13 cellular contexts compared by ENCODE assay signal in the genomic region with DNA sequence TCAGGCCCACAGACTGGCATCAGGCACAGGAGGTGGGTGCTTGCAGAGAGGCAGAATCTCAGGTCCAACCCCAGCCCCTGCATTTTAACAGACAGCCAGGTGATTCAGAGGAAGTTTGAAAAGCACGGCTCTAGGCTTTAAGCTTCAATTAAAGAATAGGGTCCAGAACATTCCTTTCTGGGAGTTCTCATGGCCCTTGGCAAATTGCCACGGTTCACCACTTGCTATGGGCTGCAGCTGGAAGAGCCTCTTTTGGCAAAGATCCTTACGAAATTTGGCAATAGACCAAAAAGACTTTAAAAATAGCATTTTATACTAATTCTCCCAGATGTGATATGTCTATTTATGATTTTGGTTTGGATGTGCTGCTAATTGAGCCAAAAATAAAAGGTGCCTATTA.
DNase-seq lines count a peak whose midpoint lies in the region; TF ChIP-seq lines count a peak whose summit lies in the region.
"Had no signal": no experiment of that assay in that cellular context is flagged by ENCODE, and none has a peak within 500 bp of the region (broad histone marks: within the 10 kb centered on the region; RNA-seq: fewer than 3 reads in every experiment).

No MANE protein-coding gene starts in this region.

- no peak for TF ChIP-seq POLR2A in thyroid gland (IDR thresholded peaks at IDR 0.05)

- H3K4me1 Mint-ChIP-seq in HFFc6 (ENCODE audit: low read depth): peaks cover 11% of the 10 kb centered on the region
- H3K4me1 Mint-ChIP-seq: activated CD4-positive, alpha-beta T cell treated with anti-CD3 and anti-CD28 coated beads for 36 hours had no signal

- H3K9me3 ChIP-seq in hepatocyte (ENCODE audit: low read depth) (no peaks in the 10 kb centered on the region), thyroid gland (no peaks in the 10 kb centered on the region)

- 23% methylated on average over 3 of the region's 3 CpGs for WGBS in hepatocyte (ENCODE audit: low lambda C conversion rate, missing lambda C conversion rate)
- 4 to 5% methylated on average over 3 of the region's 3 CpGs for WGBS in thyroid gland, 2 donors

- H3K27ac Mint-ChIP-seq in HFFc6: no peak overlapping the region
- H3K27ac Mint-ChIP-seq: activated CD4-positive, alpha-beta T cell treated with anti-CD3 and anti-CD28 coated beads for 36 hours had no signal

- H3K4me1 ChIP-seq in hepatocyte (ENCODE audit: insufficient read depth) (peaks cover 3% of the 10 kb centered on the region), thyroid gland (no peaks in the 10 kb centered on the region)

- H3K27ac ChIP-seq in hepatocyte: no peak overlapping the region
- no peak overlapping the region for H3K27ac ChIP-seq in thyroid gland
- H3K27ac ChIP-seq: SK-N-MC had no signal

- no peaks in the 10 kb centered on the region for H3K9me3 Mint-ChIP-seq in HFFc6
- H3K9me3 Mint-ChIP-seq: neural crest cell had no signal

- H3K4me2 ChIP-seq in hepatocyte: no peak overlapping the region

- H3K27me3 ChIP-seq in hepatocyte (no peaks in the 10 kb centered on the region), thyroid gland (no peaks in the 10 kb centered on the region)

- intact Hi-C loops in thyroid gland (cut with DNase I): no loop called here

- peaks cover 2% of the 10 kb centered on the region; the same call in 1 of the 2 replicates for H3K27me3 Mint-ChIP-seq in HFFc6 (ENCODE audit: insufficient read depth)

- no peak overlapping the region for H3K4me3 ChIP-seq in astrocyte of the cerebellum (ENCODE audit: low read depth, low read length)
- H3K4me3 ChIP-seq in hepatocyte: no peak overlapping the region
- H3K4me3 ChIP-seq in thyroid gland (replicated peaks in 1 of 3): no peak overlapping the region
- H3K4me3 ChIP-seq: SK-N-MC had no signal

- no peaks in the 10 kb centered on the region for H3K79me2 ChIP-seq in hepatocyte

- no peaks in the 10 kb centered on the region for H4K20me1 ChIP-seq in hepatocyte (ENCODE audit: insufficient read depth, poor library complexity, severe bottlenecking)

- H2AFZ ChIP-seq in hepatocyte: no peak overlapping the region

- TF ChIP-seq CTCF in HFFc6 (IDR thresholded peaks at IDR 0.05) (no peak), astrocyte of the cerebellum (IDR thresholded peaks at IDR 0.05; ENCODE audit: low read depth, low read length, missing control alignments) (no peak), hepatocyte (IDR thresholded peaks at IDR 0.05; ENCODE audit: poor library complexity) (no peak), thyroid gland (IDR thresholded peaks at IDR 0.05) (no peak)

- in situ Hi-C loops in astrocyte of the cerebellum (cut with HindIII; ENCODE audit: low sequenced_read_pairs): no loop called here

- H3K36me3 ChIP-seq in hepatocyte (replicated peaks; ENCODE audit: insufficient read depth, low read depth) (no peaks in the 10 kb centered on the region), thyroid gland (no peaks in the 10 kb centered on the region)

- H3K9me2 ChIP-seq in hepatocyte (replicated peaks; ENCODE audit: insufficient read depth): no peaks in the 10 kb centered on the region

- no peaks in the 10 kb centered on the region for H3K36me3 Mint-ChIP-seq in HFFc6 (ENCODE audit: low read depth)

- DNase-seq in HFFc6 (peak; percentile 28), astrocyte of the cerebellum (ENCODE audit: low read depth) (peak; percentile 51), hepatocyte (ENCODE audit: low spot score) (peak; percentile 49), thyroid gland (peak; percentile 36 to 51), NCI-H2029 (lab: John Stamatoyannopoulos, UW) (no peak), SW480 (ENCODE audit: low spot score) (no peak)
- DNase-seq in effector CD8-positive, alpha-beta T cell (lab: John Stamatoyannopoulos, UW): no peak
- DNase-seq: activated CD4-positive, alpha-beta T cell treated with anti-CD3 and anti-CD28 coated beads for 36 hours; activated gamma-delta T cell; KG1; NCI-H524 treated with DMSO at 0.1 percent for 48 hours had no signal

- H3K4me3 Mint-ChIP-seq in HFFc6: no peak overlapping the region
- H3K4me3 Mint-ChIP-seq: activated CD4-positive, alpha-beta T cell treated with anti-CD3 and anti-CD28 coated beads for 36 hours; neural crest cell had no signal

Comparison
In these comparisons a context has a peak if more than half of its experiments do, and no peak if none do; other contexts are left out.
1. DNase-seq: peak in HFFc6 (single experiment), astrocyte of the cerebellum (single experiment), hepatocyte (single experiment) and thyroid gland (2 of 2); none in NCI-H2029 (single experiment), effector CD8-positive, alpha-beta T cell (single experiment) and SW480 (single experiment).